10 cellular contexts compared by ENCODE assay signal in the genomic region with DNA sequence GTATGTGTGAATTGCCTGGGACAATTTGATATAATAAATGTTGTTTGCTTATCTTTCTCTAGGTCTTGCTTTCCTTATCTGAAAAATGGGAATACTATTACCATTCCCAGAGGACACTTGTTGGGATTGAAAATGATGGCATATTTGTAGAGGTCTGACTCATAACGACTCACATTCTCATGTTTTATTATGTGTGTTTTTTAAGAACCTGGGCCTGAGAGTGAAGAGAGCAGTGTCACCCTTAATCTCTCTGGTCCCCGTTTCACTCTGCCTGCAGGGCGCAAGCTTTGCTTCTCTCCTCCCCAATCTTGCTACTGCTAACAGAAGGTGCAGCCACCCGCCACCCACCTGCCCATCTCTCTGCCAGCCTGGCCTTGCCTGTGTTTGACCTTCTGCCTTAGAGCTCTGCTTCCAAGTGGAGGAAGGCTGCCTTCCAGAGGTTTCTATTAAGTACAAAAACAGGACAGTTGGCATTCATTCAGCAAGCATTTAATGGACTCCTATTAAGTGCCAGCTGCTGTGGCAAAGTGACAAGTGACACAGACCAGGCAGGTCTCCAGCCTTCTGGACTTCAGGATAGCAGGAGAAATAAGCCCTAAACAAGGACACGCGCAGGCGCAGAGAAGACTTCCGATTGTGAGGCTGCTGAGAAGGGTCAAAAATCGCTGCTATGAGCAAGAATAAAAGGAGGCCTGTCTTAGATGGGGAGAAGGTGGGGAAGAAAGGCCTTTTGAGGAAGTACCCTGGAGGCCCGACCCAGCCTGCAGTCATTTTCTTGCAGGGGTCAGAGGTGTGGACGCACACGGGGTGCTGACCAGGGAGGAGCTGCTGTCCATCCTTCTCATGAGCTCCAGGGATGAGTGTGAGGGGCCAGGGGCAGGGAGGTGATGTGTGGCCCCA.
A peak's percentile ranks its signal among the peaks of the same experiment; 100 is the strongest.
DNase-seq lines count a peak whose midpoint lies in the region; ATAC-seq and TF ChIP-seq lines count a peak whose summit lies in the region.
"Had no signal": no experiment of that assay in that cellular context is flagged by ENCODE, and none has a peak within 500 bp of the region (broad histone marks: within the 10 kb centered on the region; RNA-seq: fewer than 3 reads in every experiment).

No MANE protein-coding gene starts in this region.

- no peaks in the 10 kb centered on the region for H3K9me3 Mint-ChIP-seq in HFFc6

- peak; percentile 41 for DNase-seq in AG08395 (ENCODE audit: low spot score)
- peak; percentile 39 for DNase-seq in HFFc6
- peak; percentile 46 for DNase-seq in adipocyte (ENCODE audit: low read depth)
- peak; percentile 38 to 78 (median 74) for DNase-seq in right cardiac atrium
- DNase-seq in lower lobe of right lung, result no peak
- no peak for DNase-seq in hepatocyte (ENCODE audit: low spot score)
- DNase-seq in omental fat pad (ENCODE audit: low spot score), result no peak
- DNase-seq: MG63 had no signal

- H3K9ac ChIP-seq in adipocyte (ENCODE audit: low read length), result no peak overlapping the region

- H3K27ac ChIP-seq in right cardiac atrium (ENCODE audit: low read length), result no peak overlapping the region
- no peak overlapping the region for H3K27ac ChIP-seq in lower lobe of right lung
- H3K27ac ChIP-seq in hepatocyte, result no peak overlapping the region

- H3K9me2 ChIP-seq in hepatocyte (replicated peaks; ENCODE audit: insufficient read depth), result no peaks in the 10 kb centered on the region

- H3K36me3 ChIP-seq in adipocyte (ENCODE audit: control insufficient read depth, insufficient read depth, low read length, severe bottlenecking) (no peaks in the 10 kb centered on the region), lower lobe of right lung (no peaks in the 10 kb centered on the region), hepatocyte (replicated peaks; ENCODE audit: insufficient read depth, low read depth) (no peaks in the 10 kb centered on the region)
- H3K36me3 ChIP-seq: left lung, MG63 had no signal

- H3K4me3 ChIP-seq in adipocyte (ENCODE audit: low read length) (no peak overlapping the region), right cardiac atrium (ENCODE audit: low read length) (no peak overlapping the region), lower lobe of right lung (no peak overlapping the region), hepatocyte (no peak overlapping the region)
- H3K4me3 ChIP-seq: left lung, MG63 had no signal

- H4K20me1 ChIP-seq in hepatocyte (ENCODE audit: insufficient read depth, poor library complexity, severe bottlenecking), result no peaks in the 10 kb centered on the region

- H3K4me2 ChIP-seq in hepatocyte, result no peak overlapping the region

- intact Hi-C loops in right cardiac atrium (cut with DNase I) (loop anchor here in 1 of 4 donors (10.0 kb wide), 1 partner anchor 540 kb away; no protein-coding TSS in a partner anchor), lower lobe of right lung (cut with DNase I) (no loop called here)

- H3K27ac Mint-ChIP-seq in HFFc6, result peak overlapping the region; percentile 44

- peaks cover 4% of the 10 kb centered on the region; the same call in 1 of the 2 replicates for H3K36me3 Mint-ChIP-seq in HFFc6 (ENCODE audit: low read depth)

- H3K27me3 ChIP-seq in adipocyte (replicated peaks; ENCODE audit: control insufficient read depth, insufficient read depth, low read length) (peaks cover 24% of the 10 kb centered on the region), right cardiac atrium (ENCODE audit: control insufficient read depth, insufficient read depth) (no peaks in the 10 kb centered on the region), lower lobe of right lung (ENCODE audit: low read depth) (no peaks in the 10 kb centered on the region), hepatocyte (no peaks in the 10 kb centered on the region)
- H3K27me3 ChIP-seq: left lung, MG63 had no signal

- no peak for TF ChIP-seq CTCF in HFFc6 (IDR thresholded peaks at IDR 0.05)
- TF ChIP-seq CTCF in lower lobe of right lung (IDR thresholded peaks at IDR 0.05), result no peak
- no peak for TF ChIP-seq CTCF in hepatocyte (IDR thresholded peaks at IDR 0.05; ENCODE audit: poor library complexity)
- no peak for TF ChIP-seq CTCF in omental fat pad (IDR thresholded peaks at IDR 0.05)

- peaks cover 3% of the 10 kb centered on the region for H3K4me1 ChIP-seq in adipocyte (ENCODE audit: control insufficient read depth, insufficient read depth, low read length)
- H3K4me1 ChIP-seq in right cardiac atrium (ENCODE audit: control insufficient read depth, insufficient read depth, low read length), result no peaks in the 10 kb centered on the region
- H3K4me1 ChIP-seq in lower lobe of right lung, result peaks cover 3% of the 10 kb centered on the region
- no peaks in the 10 kb centered on the region for H3K4me1 ChIP-seq in hepatocyte (ENCODE audit: insufficient read depth)

- H3K79me2 ChIP-seq in hepatocyte, result no peaks in the 10 kb centered on the region

- 68% methylated on average over 12 of the region's 12 CpGs for WGBS in right cardiac atrium
- WGBS in hepatocyte (ENCODE audit: low lambda C conversion rate, missing lambda C conversion rate), result 79% methylated on average over 12 of the region's 12 CpGs

- ATAC-seq in right cardiac atrium, result peak; percentile 57 to 78
- no peak for ATAC-seq in lower lobe of right lung
- ATAC-seq in omental fat pad (ENCODE audit: low FRiP score), result no peak
- no peak for ATAC-seq in HG02678 (IDR thresholded peaks at IDR 0.05; ENCODE audit: unreplicated experiment)
- ATAC-seq: left lung had no signal

- H3K4me1 Mint-ChIP-seq in HFFc6 (ENCODE audit: low read depth), result peaks cover 24% of the 10 kb centered on the region

- H3K9me3 ChIP-seq in adipocyte (ENCODE audit: control insufficient read depth, low read length) (no peaks in the 10 kb centered on the region), right cardiac atrium (ENCODE audit: control insufficient read depth, low read length) (no peaks in the 10 kb centered on the region), lower lobe of right lung (no peaks in the 10 kb centered on the region), hepatocyte (ENCODE audit: low read depth) (no peaks in the 10 kb centered on the region)
- H3K9me3 ChIP-seq: left lung, MG63 had no signal

- no peak overlapping the region for H3K4me3 Mint-ChIP-seq in HFFc6

- peaks cover 8% of the 10 kb centered on the region for H3K27me3 Mint-ChIP-seq in HFFc6 (ENCODE audit: insufficient read depth)

- H2AFZ ChIP-seq in hepatocyte, result no peak overlapping the region

Comparison
In these comparisons a context has a peak if more than half of its experiments do, and no peak if none do; other contexts are left out.
1. DNase-seq: peak in AG08395 (single experiment), HFFc6 (single experiment), adipocyte (single experiment) and right cardiac atrium (3 of 3); none in lower lobe of right lung (single experiment), hepatocyte (single experiment) and omental fat pad (single experiment).
2. ATAC-seq: peak in right cardiac atrium (2 of 2); none in lower lobe of right lung (0 of 2), omental fat pad (single experiment) and HG02678 (single experiment).